Comparison of ENCODE assay signal across 8 cellular contexts in the genomic region with DNA sequence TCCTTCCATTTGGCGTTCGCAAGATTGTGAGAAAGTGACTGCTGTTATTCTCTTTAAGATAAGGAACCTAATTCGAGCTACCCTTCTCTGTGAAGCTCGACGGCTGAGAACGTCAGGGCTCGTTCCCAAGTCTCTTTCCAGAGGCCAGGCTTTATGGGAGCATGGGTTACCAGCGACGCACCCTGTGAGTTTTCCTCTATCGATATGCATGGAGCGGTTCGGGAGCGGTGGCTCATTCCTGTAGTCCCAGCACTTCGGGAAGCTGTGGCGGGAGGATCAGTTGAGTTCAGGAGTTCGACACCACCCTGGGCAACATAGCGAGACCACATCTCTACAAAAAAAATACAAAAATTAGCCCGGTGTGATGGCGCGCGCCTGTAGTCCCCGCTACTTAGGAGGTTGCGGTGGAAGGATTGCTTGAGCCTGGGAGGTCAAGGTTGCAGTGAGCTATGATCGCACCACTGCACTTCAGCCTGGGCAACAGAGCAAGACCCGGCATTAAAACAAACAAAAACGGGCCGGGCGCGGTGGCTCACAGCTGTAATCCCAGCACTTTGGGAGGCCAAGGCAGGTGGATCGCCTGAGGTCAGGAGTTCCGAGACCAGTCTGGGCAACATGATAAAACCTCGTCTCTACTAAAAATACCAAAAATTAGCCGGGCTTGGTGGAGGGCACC. TPM values are rescaled to one million over a fixed set of nuclear protein-coding genes. Genes with fewer than 3 reads are reported as not detected.
DNase-seq lines count a peak whose midpoint lies in the region; TF ChIP-seq lines count a peak whose summit lies in the region.
"Had no signal": no experiment of that assay in that cellular context is flagged by ENCODE, and none has a peak within 500 bp of the region (broad histone marks: within the 10 kb centered on the region; RNA-seq: fewer than 3 reads in every experiment).

No MANE protein-coding gene starts in this region.

- H3K27ac ChIP-seq in HUES6 (ENCODE audit: low read depth, low read length) (peak overlapping the region; percentile 94), adrenal gland (peak overlapping the region in 4 of 5 donors; percentile 6 to 91 (median 88)), iPS-20b (ENCODE audit: low read length) (no peak overlapping the region), stomach smooth muscle (ENCODE audit: low read length) (peak overlapping the region; percentile 71)

- H3K4me1 ChIP-seq in HUES6 (ENCODE audit: control insufficient read depth, insufficient read depth, low read length) (peaks cover 5% of the 10 kb centered on the region; the same call in 1 of the 2 replicates), adrenal gland (replicated peaks in 1 of 2) (peaks cover 5 to 13% of the 10 kb centered on the region in 2 donors), iPS-20b (ENCODE audit: insufficient read depth, low read length) (peaks cover 6% of the 10 kb centered on the region; the same call in 1 of the 2 replicates), stomach smooth muscle (ENCODE audit: control insufficient read depth, insufficient read depth, low read length) (peaks cover 24% of the 10 kb centered on the region)

- no peak for TF ChIP-seq POLR2A in adrenal gland (IDR thresholded peaks at IDR 0.05)

- DNase-seq in adrenal gland (peak in 1 of 7 donors; percentile 11), SW 1271 (lab: John Stamatoyannopoulos, UW) (no peak), putamen (ENCODE audit: low spot score) (no peak), D341Med (ENCODE audit: low spot score) (no peak)

- peak overlapping the region; percentile 96 for H3K9ac ChIP-seq in HUES6 (ENCODE audit: low read length)
- peak overlapping the region; percentile 95; the same call in 1 of the 2 replicates for H3K9ac ChIP-seq in iPS-20b (ENCODE audit: low read depth, low read length)
- peak overlapping the region; percentile 81 to 95 for H3K9ac ChIP-seq in stomach smooth muscle (ENCODE audit: low read length in 2 of 2)

- 23 to 40% (median 25%) methylated on average over 27 to 33 of the region's 33 CpGs for WGBS in adrenal gland, 4 donors

- peaks cover 68% of the 10 kb centered on the region for H3K36me3 ChIP-seq in HUES6 (ENCODE audit: control insufficient read depth, insufficient read depth, low read length)
- H3K36me3 ChIP-seq in adrenal gland (replicated peaks in 1 of 2): peaks cover 0 to 23% of the 10 kb centered on the region in 2 donors
- H3K36me3 ChIP-seq in iPS-20b (ENCODE audit: insufficient read depth, low read depth, low read length): peaks cover 64% of the 10 kb centered on the region
- H3K36me3 ChIP-seq in stomach smooth muscle (ENCODE audit: control insufficient read depth in 2 of 2, insufficient read depth in 2 of 2, low read length in 2 of 2): peaks cover 45 to 46% of the 10 kb centered on the region in 2 donors

- intact Hi-C loops in adrenal gland (cut with DNase I): no loop called here

- peaks cover 62% of the 10 kb centered on the region for H3K9me3 ChIP-seq in HUES6 (ENCODE audit: control insufficient read depth, insufficient read depth, low read depth, low read length)
- H3K9me3 ChIP-seq in adrenal gland (replicated peaks in 1 of 3): peaks cover 0 to 51% (median 0%) of the 10 kb centered on the region in 3 donors
- H3K9me3 ChIP-seq in iPS-20b (ENCODE audit: insufficient read depth, low read depth, low read length): peaks cover 76% of the 10 kb centered on the region
- H3K9me3 ChIP-seq in stomach smooth muscle (ENCODE audit: control insufficient read depth in 2 of 2, low read length in 2 of 2): peaks cover 21 to 32% of the 10 kb centered on the region in 2 donors

- no peak for TF ChIP-seq CTCF in adrenal gland (IDR thresholded peaks at IDR 0.05)

- H3K4me3 ChIP-seq in HUES6 (ENCODE audit: low read depth, low read length) (peak overlapping the region; percentile 82), adrenal gland (peak overlapping the region in 3 of 4 donors; percentile 27 to 69 (median 62)), iPS-20b (ENCODE audit: low read length) (peak overlapping the region; percentile 96), stomach smooth muscle (ENCODE audit: low read length in 2 of 2) (peak overlapping the region; percentile 91 to 94)

- H3K27me3 ChIP-seq in HUES6 (ENCODE audit: control insufficient read depth, insufficient read depth, low read length): no peaks in the 10 kb centered on the region
- H3K27me3 ChIP-seq in adrenal gland: no peaks in the 10 kb centered on the region
- H3K27me3 ChIP-seq in iPS-20b (ENCODE audit: insufficient read depth, low read length): no peaks in the 10 kb centered on the region
- no peaks in the 10 kb centered on the region for H3K27me3 ChIP-seq in stomach smooth muscle (ENCODE audit: control insufficient read depth in 1 of 2, insufficient read depth in 2 of 2, low read length in 2 of 2)

RNA-seq across cellular contexts. Expression of gene ZNF606, which starts 0.7 kb away (rescaled TPM):
- total RNA-seq in adrenal gland: 10 to 100 TPM; 10.9 to 27.1 (median 18.8) TPM
- polyA plus RNA-seq in adrenal gland: 10 to 100 TPM in 1 of 3 donors, 1 to 10 TPM in 2; 5.9 to 13.3 (median 8.8) TPM

RNA-seq across cellular contexts. Expression of gene C19orf18, which starts 29.0 kb away (rescaled TPM):
- 1 to 10 TPM in 3 of 8 donors, under 1 TPM in 2, not detected in 3; 0.41 to 2.0 (median 1.0) TPM for total RNA-seq in adrenal gland
- polyA plus RNA-seq in adrenal gland: 10 to 100 TPM in 1 of 3 donors, 1 to 10 TPM in 2; 1.2 to 13.8 (median 4.1) TPM

RNA-seq across cellular contexts. Expression of gene ZSCAN1, which starts 30.5 kb away (rescaled TPM):
- 1 to 10 TPM in 1 of 8 donors, under 1 TPM in 2, not detected in 5; 0.25 to 1.8 (median 0.74) TPM for total RNA-seq in adrenal gland
- polyA plus RNA-seq in adrenal gland: 1 to 10 TPM in 2 of 3 donors, under 1 TPM in 1; 0.13 to 4.3 (median 1.8) TPM
- total RNA-seq: T-helper 2 cell treated with Interferon-gamma antibody and Interleukin-4, amounts not matched to agents 100 ng/mL and 5 ng/mL, for 36 hours had no signal

RNA-seq across cellular contexts. Expression of gene ZNF256, which starts 55.8 kb away (rescaled TPM):
- 1 to 10 TPM; 2.4 to 6.1 (median 5.5) TPM for total RNA-seq in adrenal gland
- polyA plus RNA-seq in adrenal gland: 1 to 10 TPM; 3.5 to 4.9 (median 3.5) TPM

RNA-seq across cellular contexts. Expression of gene ZNF135, which starts 55.8 kb away (rescaled TPM):
- total RNA-seq in adrenal gland: 1 to 10 TPM; 1.2 to 6.5 (median 3.5) TPM
- polyA plus RNA-seq in adrenal gland: 10 to 100 TPM in 1 of 3 donors, 1 to 10 TPM in 2; 5.4 to 15.1 (median 6.9) TPM
- total RNA-seq: T-helper 2 cell treated with Interferon-gamma antibody and Interleukin-4, amounts not matched to agents 100 ng/mL and 5 ng/mL, for 36 hours had no signal
